Comparison of ENCODE assay signal across 12 cellular contexts in genomic region chr4:108433832-108434231, GRCh38.
A peak's percentile ranks its signal among the peaks of the same experiment; 100 is the strongest.
DNase-seq lines count a peak whose midpoint lies in the region.
"Had no signal": no experiment of that assay in that cellular context is flagged by ENCODE, and none has a peak within 500 bp of the region (broad histone marks: within the 10 kb centered on the region; RNA-seq: fewer than 3 reads in every experiment).

No MANE protein-coding gene starts in this region.

- peaks cover 44% of the 10 kb centered on the region for H3K4me1 Mint-ChIP-seq in activated naive CD4-positive, alpha-beta T cell treated with anti-CD3 and anti-CD28 coated beads for 36 hours (ENCODE audit: low read depth)

- peak overlapping the region; percentile 70 for H3K27ac Mint-ChIP-seq in activated naive CD4-positive, alpha-beta T cell treated with anti-CD3 and anti-CD28 coated beads for 36 hours
- H3K27ac Mint-ChIP-seq: type B pancreatic cell had no signal

- intact Hi-C loops in activated naive CD4-positive, alpha-beta T cell treated with anti-CD3 and anti-CD28 coated beads for 36 hours (cut with micrococcal nuclease) = loop anchor here (1.0 kb wide), 2 partner anchors 33 to 75 kb away; no protein-coding TSS in a partner anchor

- H3K36me3 Mint-ChIP-seq in activated naive CD4-positive, alpha-beta T cell treated with anti-CD3 and anti-CD28 coated beads for 36 hours (ENCODE audit: low read depth) = no peaks in the 10 kb centered on the region
- H3K36me3 Mint-ChIP-seq: type B pancreatic cell had no signal

- H3K27me3 Mint-ChIP-seq in activated naive CD4-positive, alpha-beta T cell treated with anti-CD3 and anti-CD28 coated beads for 36 hours (ENCODE audit: low read depth) = no peaks in the 10 kb centered on the region
- H3K27me3 Mint-ChIP-seq: type B pancreatic cell had no signal

- peaks cover 2% of the 10 kb centered on the region for H3K9me3 Mint-ChIP-seq in activated naive CD4-positive, alpha-beta T cell treated with anti-CD3 and anti-CD28 coated beads for 36 hours
- H3K9me3 Mint-ChIP-seq: type B pancreatic cell had no signal

- peak overlapping the region; percentile 32 for H3K4me3 Mint-ChIP-seq in activated naive CD4-positive, alpha-beta T cell treated with anti-CD3 and anti-CD28 coated beads for 36 hours
- H3K4me3 Mint-ChIP-seq: type B pancreatic cell had no signal

- CTCF ChIA-PET in activated naive CD4-positive, alpha-beta T cell treated with anti-CD3 and anti-CD28 coated beads for 36 hours (lab: Charles Lee) = no interaction called here

- DNase-seq in activated naive CD4-positive, alpha-beta T cell treated with anti-CD3 and anti-CD28 coated beads for 36 hours = peak; percentile 57
- DNase-seq in activated naive CD4-positive, alpha-beta T cell treated with Interleukin-2 at 50 U/mL for 16 hours = no peak
- peak; percentile 43 for DNase-seq in activated CD4-positive, alpha-beta T cell treated with anti-CD3 and anti-CD28 coated beads for 48 hours
- peak; percentile 24 for DNase-seq in dermis blood vessel endothelial cell
- peak in 2 of 3 donors; percentile 7 to 10 for DNase-seq in stimulated activated CD4-positive, alpha-beta T cell treated with anti-CD3 and anti-CD28 coated beads, TNF-alpha, amount 100 ng/mL, for 48 hours (ENCODE audit: low read depth in 3 of 3)
- no peak for DNase-seq in NCI-H1105 (lab: John Stamatoyannopoulos, UW)
- no peak for DNase-seq in HK-2 (ENCODE audit: unreplicated experiment)
- DNase-seq in NCI-H2227 treated with DMSO at 0.1 percent for 48 hours (lab: John Stamatoyannopoulos, UW) = no peak
- DNase-seq: activated CD4-positive, CD25-positive, alpha-beta regulatory T cell; AML-193; small intestine had no signal

Comparison
In these comparisons a context has a peak if more than half of its experiments do, and no peak if none do; other contexts are left out.
1. DNase-seq: peak in activated naive CD4-positive, alpha-beta T cell treated with anti-CD3 and anti-CD28 coated beads for 36 hours (single experiment), activated CD4-positive, alpha-beta T cell treated with anti-CD3 and anti-CD28 coated beads for 48 hours (single experiment), dermis blood vessel endothelial cell (single experiment) and stimulated activated CD4-positive, alpha-beta T cell treated with anti-CD3 and anti-CD28 coated beads, TNF-alpha, amount 100 ng/mL, for 48 hours (2 of 3); none in activated naive CD4-positive, alpha-beta T cell treated with Interleukin-2 at 50 U/mL for 16 hours (single experiment), NCI-H1105 (single experiment), HK-2 (single experiment) and NCI-H2227 treated with DMSO at 0.1 percent for 48 hours (single experiment).